Comparison of ENCODE assay signal across 11 cellular contexts in genomic region chr9:95090871-95091573, GRCh38.
A peak's percentile ranks its signal among the peaks of the same experiment; 100 is the strongest.
DNase-seq lines count a peak whose midpoint lies in the region; TF ChIP-seq lines count a peak whose summit lies in the region.
"Had no signal": no experiment of that assay in that cellular context is flagged by ENCODE, and none has a peak within 500 bp of the region (broad histone marks: within the 10 kb centered on the region; RNA-seq: fewer than 3 reads in every experiment).

No MANE protein-coding gene starts in this region.

- no peaks in the 10 kb centered on the region for H4K20me1 ChIP-seq in mammary epithelial cell (ENCODE audit: insufficient read depth, low read length)

- DNase-seq in MCF 10A (ENCODE audit: unreplicated experiment) (no peak), mammary epithelial cell (no peak), cardiac muscle cell (ENCODE audit: low read depth in 1 of 2, low spot score in 1 of 2) (no peak), NOMO-1 treated with DMSO at 0.1 percent for 48 hours (lab: John Stamatoyannopoulos, UW; ENCODE audit: unreplicated experiment) (no peak), activated gamma-delta T cell treated with Interleukin-2 at 50 U/mL for 16 hours (no peak)
- no peak for DNase-seq in activated CD4-positive, alpha-beta T cell treated with anti-CD3 and anti-CD28 coated beads for 48 hours
- no peak for DNase-seq in NK-92 treated with Interleukin-12 subunit alpha and Interleukin-12 subunit beta, amount 100 ng/mL, for 24 hours (lab: John Stamatoyannopoulos, UW)
- DNase-seq: activated CD4-positive, alpha-beta T cell treated with anti-CD3 and anti-CD28 coated beads, Interleukin-2, amount 10 ng/mL, durations not matched to agents 7 days and 5 days; SIG-M5 had no signal

- H3K36me3 ChIP-seq in mammary epithelial cell (ENCODE audit: insufficient read depth, low read length) = peaks cover 8% of the 10 kb centered on the region
- H3K36me3 ChIP-seq in cardiac muscle cell = peaks cover 10% of the 10 kb centered on the region
- H3K36me3 ChIP-seq in parathyroid adenoma (ENCODE audit: control insufficient read depth, insufficient read depth, low read length) = no peaks in the 10 kb centered on the region

- peaks cover 89% of the 10 kb centered on the region for H3K36me3 Mint-ChIP-seq in MCF 10A (ENCODE audit: insufficient read depth, unreplicated experiment)

- H3K27ac Mint-ChIP-seq in MCF 10A (ENCODE audit: low read depth, unreplicated experiment) = peak overlapping the region; percentile 89
- H3K27ac Mint-ChIP-seq: activated CD4-positive, alpha-beta T cell treated with anti-CD3 and anti-CD28 coated beads, Interleukin-2, amount 10 ng/mL, durations not matched to agents 7 days and 5 days; memory B cell had no signal

- POLR2A ChIA-PET in MCF 10A (lab: Yijun Ruan, JAX) = interaction anchor here (1.0 kb wide), 1 partner anchor 17 kb away, joined by 4 read pairs; no protein-coding TSS in a partner anchor

- H3K4me3 ChIP-seq in mammary epithelial cell (replicated peaks in 1 of 3; ENCODE audit: insufficient read depth in 1 of 3, low read depth in 2 of 3, low read length in 3 of 3) (no peak overlapping the region), cardiac muscle cell (no peak overlapping the region), parathyroid adenoma (ENCODE audit: low read depth, low read length) (peak overlapping the region; percentile 15)

- peaks cover 23% of the 10 kb centered on the region for H3K4me1 Mint-ChIP-seq in MCF 10A (ENCODE audit: insufficient read depth, unreplicated experiment)
- H3K4me1 Mint-ChIP-seq: memory B cell had no signal

- no peak overlapping the region for H2AFZ ChIP-seq in mammary epithelial cell (ENCODE audit: low read depth, low read length)
- H2AFZ ChIP-seq in parathyroid adenoma = no peak overlapping the region

- TF ChIP-seq CTCF in MCF 10A (IDR thresholded peaks at IDR 0.05; ENCODE audit: unreplicated experiment) (no peak), mammary epithelial cell (conservative IDR thresholded peaks at IDR 0.05 in 1 of 2, IDR thresholded peaks at IDR 0.05 in 1 of 2; ENCODE audit: extremely low read depth in 1 of 2, insufficient read depth in 1 of 2, low read depth in 1 of 2, low read length in 2 of 2) (no peak), cardiac muscle cell (IDR thresholded peaks at IDR 0.05; ENCODE audit: low read depth, low read length) (no peak), parathyroid adenoma (IDR thresholded peaks at IDR 0.05) (no peak)

- no peaks in the 10 kb centered on the region for H3K79me2 ChIP-seq in mammary epithelial cell (ENCODE audit: insufficient read depth, low read length)
- no peaks in the 10 kb centered on the region for H3K79me2 ChIP-seq in parathyroid adenoma

- no peak overlapping the region for H3K4me2 ChIP-seq in mammary epithelial cell (ENCODE audit: insufficient read depth, low read depth, low read length)
- peak overlapping the region; percentile 43 for H3K4me2 ChIP-seq in parathyroid adenoma (ENCODE audit: low read length)

- intact Hi-C loops in MCF 10A (cut with micrococcal nuclease) = no loop called here
- intact Hi-C loops in mammary epithelial cell (cut with micrococcal nuclease) = no loop called here

- dilution Hi-C loops in mammary epithelial cell (cut with HindIII; ENCODE audit: low sequenced_read_pairs) = loop anchor here (5.0 to 25.0 kb wide), 4 partner anchors 34 to 429 kb away; no protein-coding TSS in a partner anchor

- peaks cover 29% of the 10 kb centered on the region for H3K4me1 ChIP-seq in mammary epithelial cell (ENCODE audit: insufficient read depth, low read length)
- peaks cover 17% of the 10 kb centered on the region for H3K4me1 ChIP-seq in cardiac muscle cell (ENCODE audit: low read depth)
- H3K4me1 ChIP-seq in parathyroid adenoma = peaks cover 12% of the 10 kb centered on the region

- WGBS in mammary epithelial cell (ENCODE audit: low coverage, missing lambda C conversion rate) = 97% methylated on average over 9 of the region's 14 CpGs

- CTCF ChIA-PET in MCF 10A (lab: Yijun Ruan, JAX) (interaction anchor here (0.6 kb wide), 2 partner anchors 34 to 649 kb away, joined by 3 read pairs; no protein-coding TSS in a partner anchor), mammary epithelial cell (lab: Charles Lee; ENCODE audit: low non-redundant PET) (no interaction called here)

- in situ Hi-C loops in mammary epithelial cell (cut with MboI; ENCODE audit: low sequenced_read_pairs in 2 of 2) = no loop called here

- H3K27ac ChIP-seq in mammary epithelial cell (ENCODE audit: insufficient read depth, low read depth, low read length) (no peak overlapping the region), cardiac muscle cell (peak overlapping the region; percentile 75), parathyroid adenoma (peak overlapping the region; percentile 48)

- no peak overlapping the region for H3K4me3 Mint-ChIP-seq in MCF 10A (ENCODE audit: unreplicated experiment)
- H3K4me3 Mint-ChIP-seq: activated CD4-positive, alpha-beta T cell treated with anti-CD3 and anti-CD28 coated beads, Interleukin-2, amount 10 ng/mL, durations not matched to agents 7 days and 5 days; memory B cell had no signal

- H3K9me3 Mint-ChIP-seq in MCF 10A (ENCODE audit: unreplicated experiment) = no peaks in the 10 kb centered on the region
- H3K9me3 Mint-ChIP-seq: activated CD4-positive, alpha-beta T cell treated with anti-CD3 and anti-CD28 coated beads, Interleukin-2, amount 10 ng/mL, durations not matched to agents 7 days and 5 days; memory B cell had no signal

- H3K27me3 ChIP-seq in mammary epithelial cell (ENCODE audit: insufficient read depth, low read length) (no peaks in the 10 kb centered on the region), cardiac muscle cell (no peaks in the 10 kb centered on the region), parathyroid adenoma (ENCODE audit: control insufficient read depth, insufficient read depth, low read length) (no peaks in the 10 kb centered on the region)

- H3K9ac ChIP-seq in mammary epithelial cell (ENCODE audit: insufficient read depth, low read length) = no peak overlapping the region
- no peak overlapping the region for H3K9ac ChIP-seq in parathyroid adenoma

- H3K9me3 ChIP-seq in mammary epithelial cell (replicated peaks; ENCODE audit: insufficient read depth, low read length) (no peaks in the 10 kb centered on the region), cardiac muscle cell (ENCODE audit: low read depth) (no peaks in the 10 kb centered on the region), parathyroid adenoma (ENCODE audit: control insufficient read depth, low read length) (no peaks in the 10 kb centered on the region)

- BruUV-seq in MCF 10A (replicated peaks; lab: Mats Ljungman, UMichigan) (no TSS peak), mammary epithelial cell (replicated peaks; lab: Mats Ljungman, UMichigan) (no TSS peak)

- no peaks in the 10 kb centered on the region for H3K27me3 Mint-ChIP-seq in MCF 10A (ENCODE audit: insufficient read depth, unreplicated experiment)
- H3K27me3 Mint-ChIP-seq: activated CD4-positive, alpha-beta T cell treated with anti-CD3 and anti-CD28 coated beads, Interleukin-2, amount 10 ng/mL, durations not matched to agents 7 days and 5 days; memory B cell had no signal
